In genomic region chr4:108169639-108170038, GRCh38 we compare ENCODE assay signal across 13 cellular contexts. TPM values are rescaled to one million over a fixed set of nuclear protein-coding genes. Genes with fewer than 3 reads are reported as not detected.
DNase-seq lines count a peak whose midpoint lies in the region; ATAC-seq and TF ChIP-seq lines count a peak whose summit lies in the region.
"Had no signal": no experiment of that assay in that cellular context is flagged by ENCODE, and none has a peak within 500 bp of the region (broad histone marks: within the 10 kb centered on the region; RNA-seq: fewer than 3 reads in every experiment).

No MANE protein-coding gene starts in this region.

- H3K36me3 ChIP-seq in SJSA1, result peaks cover 21% of the 10 kb centered on the region

- ATAC-seq in activated naive CD4-positive, alpha-beta T cell treated with anti-CD3 and anti-CD28 coated beads, Interleukin-2, amount 50 U/mL, for 72 hours, result no peak
- no peak for ATAC-seq in stimulated activated effector memory CD8-positive, alpha-beta T cell treated with anti-CD3 and anti-CD28 coated beads, Interleukin-12 subunit alpha, Interleukin-12 subunit beta, amount 100 ng/mL, for 72 hours
- ATAC-seq in GM18867 (IDR thresholded peaks at IDR 0.05; ENCODE audit: unreplicated experiment), result no peak
- ATAC-seq in HG03354 (IDR thresholded peaks at IDR 0.05; ENCODE audit: poor library complexity, severe bottlenecking, unreplicated experiment), result no peak

- no peaks in the 10 kb centered on the region for H3K9me3 ChIP-seq in SJSA1 (replicated peaks)

- CTCF ChIA-PET in activated naive CD4-positive, alpha-beta T cell treated with anti-CD3 and anti-CD28 coated beads for 36 hours (lab: Charles Lee), result interaction anchor here (1.3 to 1.8 kb wide), 2 partner anchors 54 to 139 kb away, joined by 4 read pairs; no protein-coding TSS in a partner anchor

- H3K4me1 ChIP-seq in SJSA1 (replicated peaks), result peaks cover 64% of the 10 kb centered on the region

- H3K4me3 Mint-ChIP-seq in activated naive CD4-positive, alpha-beta T cell treated with anti-CD3 and anti-CD28 coated beads for 36 hours, result peak overlapping the region; percentile 86
- peak overlapping the region; percentile 92 for H3K4me3 Mint-ChIP-seq in endothelial cell (ENCODE audit: unreplicated experiment)
- H3K4me3 Mint-ChIP-seq in stimulated activated effector memory CD8-positive, alpha-beta T cell treated with anti-CD3 and anti-CD28 coated beads, Interleukin-12 subunit alpha, Interleukin-12 subunit beta, amount 100 ng/mL, for 72 hours, result peak overlapping the region; percentile 92

- H3K27ac Mint-ChIP-seq in activated naive CD4-positive, alpha-beta T cell treated with anti-CD3 and anti-CD28 coated beads for 36 hours, result peak overlapping the region; percentile 94
- peak overlapping the region in 1 of 2 donors; percentile 94 for H3K27ac Mint-ChIP-seq in activated naive CD4-positive, alpha-beta T cell treated with anti-CD3 and anti-CD28 coated beads, Interleukin-2, amount 50 U/mL, for 72 hours
- no peak overlapping the region for H3K27ac Mint-ChIP-seq in endothelial cell (ENCODE audit: unreplicated experiment)
- H3K27ac Mint-ChIP-seq in stimulated activated effector memory CD8-positive, alpha-beta T cell treated with anti-CD3 and anti-CD28 coated beads, Interleukin-12 subunit alpha, Interleukin-12 subunit beta, amount 100 ng/mL, for 72 hours, result no peak overlapping the region
- H3K27ac Mint-ChIP-seq: dendritic cell treated with granulocyte-macrophage colony-stimulating factor and Interleukin-4, amounts not matched to agents 40 ng/mL and 50 ng/mL, for 4 days had no signal

- peaks cover 27% of the 10 kb centered on the region for H3K36me3 Mint-ChIP-seq in activated naive CD4-positive, alpha-beta T cell treated with anti-CD3 and anti-CD28 coated beads for 36 hours (ENCODE audit: low read depth)
- H3K36me3 Mint-ChIP-seq in activated naive CD4-positive, alpha-beta T cell treated with anti-CD3 and anti-CD28 coated beads, Interleukin-2, amount 50 U/mL, for 72 hours, result peaks cover 46 to 51% of the 10 kb centered on the region in 2 donors
- peaks cover 4% of the 10 kb centered on the region for H3K36me3 Mint-ChIP-seq in endothelial cell (ENCODE audit: low read depth, unreplicated experiment)
- peaks cover 6% of the 10 kb centered on the region for H3K36me3 Mint-ChIP-seq in stimulated activated effector memory CD8-positive, alpha-beta T cell treated with anti-CD3 and anti-CD28 coated beads, Interleukin-12 subunit alpha, Interleukin-12 subunit beta, amount 100 ng/mL, for 72 hours

- intact Hi-C loops in activated naive CD4-positive, alpha-beta T cell treated with anti-CD3 and anti-CD28 coated beads for 36 hours (cut with micrococcal nuclease), result loop anchor here (1.0 to 5.0 kb wide), 3 partner anchors 297 to 447 kb away; partner anchors contain the start of gene PAPSS1

- H3K27me3 ChIP-seq in SJSA1 (replicated peaks), result peaks cover 10% of the 10 kb centered on the region

- H3K27me3 Mint-ChIP-seq in activated naive CD4-positive, alpha-beta T cell treated with anti-CD3 and anti-CD28 coated beads for 36 hours (ENCODE audit: low read depth), result no peaks in the 10 kb centered on the region
- peaks cover 28% of the 10 kb centered on the region for H3K27me3 Mint-ChIP-seq in endothelial cell (ENCODE audit: unreplicated experiment)

- no peaks in the 10 kb centered on the region for H3K9me3 Mint-ChIP-seq in activated naive CD4-positive, alpha-beta T cell treated with anti-CD3 and anti-CD28 coated beads for 36 hours
- H3K9me3 Mint-ChIP-seq in activated naive CD4-positive, alpha-beta T cell treated with anti-CD3 and anti-CD28 coated beads, Interleukin-2, amount 50 U/mL, for 72 hours, result no peaks in the 10 kb centered on the region
- H3K9me3 Mint-ChIP-seq in endothelial cell (ENCODE audit: unreplicated experiment), result no peaks in the 10 kb centered on the region
- no peaks in the 10 kb centered on the region for H3K9me3 Mint-ChIP-seq in stimulated activated effector memory CD8-positive, alpha-beta T cell treated with anti-CD3 and anti-CD28 coated beads, Interleukin-12 subunit alpha, Interleukin-12 subunit beta, amount 100 ng/mL, for 72 hours
- H3K9me3 Mint-ChIP-seq: dendritic cell treated with granulocyte-macrophage colony-stimulating factor and Interleukin-4, amounts not matched to agents 40 ng/mL and 50 ng/mL, for 4 days had no signal

- H3K27ac ChIP-seq in SJSA1, result peak overlapping the region; percentile 75; the same call in 1 of the 2 replicates
- H3K27ac ChIP-seq: RWPE1 had no signal

- H3K4me3 ChIP-seq in SJSA1, result peak overlapping the region; percentile 67

- TF ChIP-seq CTCF in endothelial cell (IDR thresholded peaks at IDR 0.05; ENCODE audit: unreplicated experiment), result no peak

- no peak for DNase-seq in activated naive CD4-positive, alpha-beta T cell treated with anti-CD3 and anti-CD28 coated beads for 36 hours
- DNase-seq in activated naive CD4-positive, alpha-beta T cell treated with anti-CD3 and anti-CD28 coated beads, Interleukin-2, amount 50 U/mL, for 72 hours (ENCODE audit: low spot score in 2 of 2), result no peak
- DNase-seq in SJSA1 (ENCODE audit: low read depth in 1 of 2, low spot score in 2 of 2), result peak in 1 of 2 experiments; percentile 40
- no peak for DNase-seq in endothelial cell (ENCODE audit: low spot score)
- no peak for DNase-seq in stimulated activated effector memory CD8-positive, alpha-beta T cell treated with anti-CD3 and anti-CD28 coated beads, Interleukin-12 subunit alpha, Interleukin-12 subunit beta, amount 100 ng/mL, for 72 hours (ENCODE audit: low spot score in 2 of 2)
- DNase-seq in NCI-H1105 treated with DMSO at 0.1 percent for 48 hours (lab: John Stamatoyannopoulos, UW), result no peak
- DNase-seq: kidney, MV-4-11, occipital lobe had no signal

- peaks cover 33% of the 10 kb centered on the region for H3K4me1 Mint-ChIP-seq in activated naive CD4-positive, alpha-beta T cell treated with anti-CD3 and anti-CD28 coated beads for 36 hours (ENCODE audit: low read depth)
- H3K4me1 Mint-ChIP-seq in endothelial cell (ENCODE audit: unreplicated experiment), result peaks cover 32% of the 10 kb centered on the region
- H3K4me1 Mint-ChIP-seq in stimulated activated effector memory CD8-positive, alpha-beta T cell treated with anti-CD3 and anti-CD28 coated beads, Interleukin-12 subunit alpha, Interleukin-12 subunit beta, amount 100 ng/mL, for 72 hours, result peaks cover 48% of the 10 kb centered on the region

RNA-seq across cellular contexts. Expression of gene LEF1, which starts 0.9 kb away (rescaled TPM):
- total RNA-seq in activated naive CD4-positive, alpha-beta T cell treated with anti-CD3 and anti-CD28 coated beads for 36 hours, result 100 to 1,000 TPM; 350 to 367 TPM
- total RNA-seq in activated naive CD4-positive, alpha-beta T cell treated with anti-CD3 and anti-CD28 coated beads, Interleukin-2, amount 50 U/mL, for 72 hours, result 100 to 1,000 TPM; 205 to 291 TPM
- total RNA-seq in SJSA1 (2014; rRNA removed; shearing (Covaris generic)), result 46.3 and 55.5 TPM in 2 replicates
- total RNA-seq in endothelial cell (ENCODE audit: unreplicated experiment), result 15.9 TPM
